14 cellular contexts compared by ENCODE assay signal in genomic region chr6:160810238-160810637, GRCh38.
"Had no signal": no experiment of that assay in that cellular context is flagged by ENCODE, and none has a peak within 500 bp of the region (broad histone marks: within the 10 kb centered on the region; RNA-seq: fewer than 3 reads in every experiment).

No MANE protein-coding gene starts in this region.

- FAIRE-seq: endometrium, frontal cortex had no signal

- H3K4me3 ChIP-seq: heart left ventricle, left ventricle myocardium inferior had no signal

- H3K9me3 ChIP-seq: heart left ventricle, left ventricle myocardium inferior had no signal

- ATAC-seq: activated T-cell treated with anti-CD3 and anti-CD28 coated beads, Interleukin-2, amount 50 U/mL, for 72 hours; heart left ventricle had no signal

- H3K4me1 ChIP-seq: heart left ventricle, left ventricle myocardium inferior had no signal

- DNase-seq: activated CD4-positive, alpha-beta memory T cell treated with anti-CD3 and anti-CD28 coated beads, Interleukin-2, amount 10 ng/mL, durations not matched to agents 7 days and 5 days; activated gamma-delta T cell treated with Interleukin-2 at 50 U/mL for 16 hours; activated naive CD8-positive, alpha-beta T cell treated with anti-CD3 and anti-CD28 coated beads for 36 hours; activated T-cell treated with anti-CD3 and anti-CD28 coated beads, Interleukin-2, amount 50 U/mL, for 72 hours; heart left ventricle; left ventricle myocardium inferior; mesendoderm; nephron progenitor cell; stimulated activated CD4-positive, alpha-beta T cell treated with anti-CD3 and anti-CD28 coated beads, Interleukin-2, amount 100 ng/mL, for 48 hours; stimulated activated naive CD4-positive, alpha-beta T cell treated with Interleukin-2 at 50 U/mL for 16 hours; trophoblast cell had no signal

- H3K27ac ChIP-seq: heart left ventricle, left ventricle myocardium inferior, VCaP had no signal

- H3K27me3 ChIP-seq: heart left ventricle had no signal

- H3K36me3 ChIP-seq: heart left ventricle, left ventricle myocardium inferior had no signal
